Comparison of ENCODE assay signal across 20 cellular contexts in genomic region chr1:55612988-55613387, GRCh38.
DNase-seq lines count a peak whose midpoint lies in the region; ATAC-seq, FAIRE-seq and TF ChIP-seq lines count a peak whose summit lies in the region.
"Had no signal": no experiment of that assay in that cellular context is flagged by ENCODE, and none has a peak within 500 bp of the region (broad histone marks: within the 10 kb centered on the region; RNA-seq: fewer than 3 reads in every experiment).

No MANE protein-coding gene starts in this region.

- H3K27me3 Mint-ChIP-seq in HFFc6 (ENCODE audit: insufficient read depth) (peaks cover under 1% of the 10 kb centered on the region; the same call in 1 of the 2 replicates), astrocyte (ENCODE audit: low read depth, unreplicated experiment) (peaks cover 7% of the 10 kb centered on the region)

- H3K4me3 ChIP-seq in AG09309 (ENCODE audit: control insufficient read depth, low read depth, low read length) (no peak overlapping the region), astrocyte (ENCODE audit: insufficient read depth, low read depth, low read length) (no peak overlapping the region), heart left ventricle (no peak overlapping the region)

- H3K27me3 ChIP-seq in astrocyte (ENCODE audit: insufficient read depth, low read length) (no peaks in the 10 kb centered on the region), heart left ventricle (no peaks in the 10 kb centered on the region)

- no peak overlapping the region for H3K27ac Mint-ChIP-seq in HFFc6
- no peak overlapping the region for H3K27ac Mint-ChIP-seq in astrocyte (ENCODE audit: unreplicated experiment)
- H3K27ac Mint-ChIP-seq: CD4-positive, CD25-positive, alpha-beta regulatory T cell had no signal

- no peak overlapping the region for H3K4me2 ChIP-seq in astrocyte (ENCODE audit: low read length)

- H3K27ac ChIP-seq in astrocyte (ENCODE audit: low read depth, low read length) (no peak overlapping the region), heart left ventricle (no peak overlapping the region)

- no peak for ATAC-seq in heart left ventricle

- H3K36me3 ChIP-seq in astrocyte (ENCODE audit: insufficient read depth, low read length) (no peaks in the 10 kb centered on the region), heart left ventricle (no peaks in the 10 kb centered on the region)

- intact Hi-C loops in heart left ventricle (cut with DNase I), result no loop called here

- TF ChIP-seq POLR2A in heart left ventricle (IDR thresholded peaks at IDR 0.05), result no peak

- H3K36me3 Mint-ChIP-seq in HFFc6 (ENCODE audit: low read depth) (peaks cover 8% of the 10 kb centered on the region), astrocyte (ENCODE audit: low read depth, unreplicated experiment) (no peaks in the 10 kb centered on the region)
- H3K36me3 Mint-ChIP-seq: CD4-positive, CD25-positive, alpha-beta regulatory T cell had no signal

- peak; percentile 71 for DNase-seq in AG09309 (ENCODE audit: low read depth)
- peak; percentile 3 for DNase-seq in HFFc6
- DNase-seq in astrocyte (ENCODE audit: low read depth), result peak; percentile 74
- peak; percentile 28 for DNase-seq in myocyte (ENCODE audit: low read depth)
- no peak for DNase-seq in heart left ventricle
- no peak for DNase-seq in activated CD4-positive, CD25-positive, alpha-beta regulatory T cell (lab: John Stamatoyannopoulos, UW)
- DNase-seq in SKM-1 (lab: John Stamatoyannopoulos, UW; ENCODE audit: unreplicated experiment), result no peak
- DNase-seq: Caco-2; CD4-positive, CD25-positive, alpha-beta regulatory T cell; DMS153; EL; H7; MV-4-11; NCI-H1417; NCI-H187 treated with DMSO at 0.1 percent for 48 hours; NCI-H69; NK-92 treated with Interleukin-12 subunit alpha and Interleukin-12 subunit beta, amount 100 ng/mL, for 24 hours; SHP77 treated with DMSO at 0.1 percent for 48 hours had no signal

- no peaks in the 10 kb centered on the region for H4K20me1 ChIP-seq in astrocyte (ENCODE audit: insufficient read depth, low read length)

- no peaks in the 10 kb centered on the region for H3K9me3 ChIP-seq in astrocyte (ENCODE audit: insufficient read depth, low read depth, low read length)
- peaks cover 0 to 6% (median 0%) of the 10 kb centered on the region in 12 donors for H3K9me3 ChIP-seq in heart left ventricle
- H3K9me3 ChIP-seq: Caco-2 had no signal

- peaks cover 5% of the 10 kb centered on the region for H3K4me1 ChIP-seq in astrocyte (ENCODE audit: insufficient read depth, low read length)
- H3K4me1 ChIP-seq in heart left ventricle, result no peaks in the 10 kb centered on the region

- WGBS in heart left ventricle, 4 donors, result 78 to 92% (median 85%) methylated on average over 2 of the region's 2 CpGs

- H3K4me3 Mint-ChIP-seq in HFFc6, result no peak overlapping the region
- no peak overlapping the region for H3K4me3 Mint-ChIP-seq in astrocyte (ENCODE audit: unreplicated experiment)
- H3K4me3 Mint-ChIP-seq: CD4-positive, CD25-positive, alpha-beta regulatory T cell had no signal

- TF ChIP-seq CTCF in AG09309 (IDR thresholded peaks at IDR 0.05; ENCODE audit: control insufficient read depth, insufficient read depth, low read depth, low read length, missing control alignments), result no peak
- TF ChIP-seq CTCF in HFFc6 (IDR thresholded peaks at IDR 0.05), result no peak
- no peak for TF ChIP-seq CTCF in astrocyte (IDR thresholded peaks at IDR 0.05; ENCODE audit: insufficient read depth, low read depth, low read length)
- TF ChIP-seq CTCF in heart left ventricle (IDR thresholded peaks at IDR 0.05), result no peak

- H3K4me1 Mint-ChIP-seq in HFFc6 (ENCODE audit: low read depth) (peaks cover 24% of the 10 kb centered on the region), astrocyte (ENCODE audit: low read depth, unreplicated experiment) (no peaks in the 10 kb centered on the region)
- H3K4me1 Mint-ChIP-seq: CD4-positive, CD25-positive, alpha-beta regulatory T cell had no signal

- peak; percentile 81 for FAIRE-seq in astrocyte (lab: Jason Lieb, UNC)
- FAIRE-seq: A204.1, HTR-8/SVneo had no signal

- H3K79me2 ChIP-seq in astrocyte (ENCODE audit: insufficient read depth, low read length), result no peaks in the 10 kb centered on the region

- H3K9me3 Mint-ChIP-seq in HFFc6 (peaks cover 7% of the 10 kb centered on the region; the same call in 1 of the 2 replicates), astrocyte (ENCODE audit: unreplicated experiment) (peaks cover 5% of the 10 kb centered on the region)

- no peak overlapping the region for H3K9ac ChIP-seq in astrocyte (ENCODE audit: low read length)

- H2AFZ ChIP-seq in astrocyte (ENCODE audit: low read depth, low read length), result no peak overlapping the region

Comparison
In these comparisons a context has a peak if more than half of its experiments do, and no peak if none do; other contexts are left out.
1. DNase-seq: peak in AG09309 (single experiment), HFFc6 (single experiment), astrocyte (single experiment) and myocyte (single experiment); none in heart left ventricle (0 of 5), activated CD4-positive, CD25-positive, alpha-beta regulatory T cell (0 of 4) and SKM-1 (single experiment).